8 cellular contexts compared by ENCODE assay signal in the genomic region with DNA sequence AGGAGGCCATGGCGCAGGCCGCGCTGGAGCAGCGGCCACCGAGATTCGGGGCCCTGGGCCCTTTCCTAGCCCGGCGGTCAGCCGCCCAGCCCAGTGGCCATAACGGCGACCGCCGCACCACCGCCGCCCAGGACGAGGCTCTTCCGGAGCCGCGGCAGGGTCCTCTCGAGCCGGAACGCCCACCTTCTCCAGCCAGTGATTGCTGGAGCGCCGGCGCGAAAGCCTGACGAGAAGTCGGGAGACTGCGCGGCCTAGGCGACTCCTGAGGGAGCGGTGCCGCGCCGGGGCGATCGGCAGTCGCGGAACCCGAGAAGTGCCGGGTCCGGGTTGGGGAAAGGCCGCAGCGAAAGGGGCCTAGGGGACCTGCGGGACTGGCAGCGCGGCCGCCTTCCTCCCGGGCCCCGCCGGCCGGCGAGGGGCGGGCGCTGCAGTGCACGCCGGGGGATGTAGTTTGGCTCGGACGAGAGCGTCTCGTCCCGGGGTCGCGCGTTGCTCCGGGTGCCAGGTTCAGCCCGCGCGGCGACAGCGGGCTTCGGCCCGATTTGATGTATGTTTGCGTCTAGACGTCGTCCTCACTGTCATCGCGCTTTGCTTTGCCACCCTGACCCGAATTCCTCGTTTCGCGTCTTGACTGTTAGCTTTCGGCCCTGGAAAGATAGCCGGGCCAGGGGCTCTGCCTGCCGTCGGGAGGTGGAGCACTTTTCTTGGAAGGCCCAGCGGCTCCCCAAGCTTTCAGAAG. TPM values are rescaled to one million over a fixed set of nuclear protein-coding genes. Genes with fewer than 3 reads are reported as not detected.
DNase-seq lines count a peak whose midpoint lies in the region; ATAC-seq, FAIRE-seq and TF ChIP-seq lines count a peak whose summit lies in the region.

Gene VTI1B (minus strand): TSS at position 153 of the 739 bp plus-strand sequence. CDS start 143 bp downstream, at position 10.

- peak within 1 kb of the TSS; percentile 99 for H3K27ac ChIP-seq in psoas muscle

- H3K27me3 ChIP-seq in psoas muscle (ENCODE audit: insufficient read depth in 3 of 3, low read length in 2 of 3) = no peaks in the 10 kb centered on the region

- no peaks in the 10 kb centered on the region for H3K36me3 Mint-ChIP-seq in T-helper 17 cell (ENCODE audit: low read depth)

- no peaks in the 10 kb centered on the region for H3K27me3 Mint-ChIP-seq in T-helper 17 cell

- H3K9me3 ChIP-seq in T-helper 17 cell (ENCODE audit: control insufficient read depth, low read length, poor library complexity, severe bottlenecking) (no peaks in the 10 kb centered on the region), psoas muscle (no peaks in the 10 kb centered on the region)

- H3K4me1 ChIP-seq in psoas muscle = peaks cover 31% of the 10 kb centered on the region

- ATAC-seq in GM18499 (IDR thresholded peaks at IDR 0.05; ENCODE audit: insufficient read depth, unreplicated experiment) = peak; percentile 46
- ATAC-seq in HG02870 (IDR thresholded peaks at IDR 0.05; ENCODE audit: unreplicated experiment) = peak; percentile 77
- peak; percentile 94 for ATAC-seq in T-helper 17 cell
- peak; percentile 98 for ATAC-seq in left ventricle myocardium superior
- ATAC-seq in psoas muscle = peak; percentile 96 to 97 (median 96)

- peaks cover 0 to 10% of the 10 kb centered on the region in 2 donors for H3K36me3 ChIP-seq in psoas muscle (ENCODE audit: insufficient read depth in 1 of 2, low read depth in 1 of 2)

- WGBS in psoas muscle, 3 donors = 0% methylated on average over 66 to 87 of the region's 87 CpGs

- peak within 1 kb of the TSS; percentile 95 for H3K4me3 Mint-ChIP-seq in T-helper 17 cell

- TF ChIP-seq CTCF in psoas muscle (IDR thresholded peaks at IDR 0.05) = no peak

- peaks cover 33% of the 10 kb centered on the region for H3K4me1 Mint-ChIP-seq in T-helper 17 cell

- peak; percentile 95 for FAIRE-seq in urothelium cell line (lab: Jason Lieb, UNC)

- DNase-seq in NCI-H146 treated with DMSO at 0.1 percent for 48 hours (lab: John Stamatoyannopoulos, UW; ENCODE audit: unreplicated experiment) = peak; percentile 41
- peak; percentile 65 to 69 (median 68) for DNase-seq in T-helper 17 cell
- peak; percentile 55 for DNase-seq in amniotic stem cell (lab: John Stamatoyannopoulos, UW)
- peak; percentile 89 for DNase-seq in left ventricle myocardium superior
- peak; percentile 85 to 93 for DNase-seq in psoas muscle
- DNase-seq in urothelium cell line (ENCODE audit: low spot score) = peak; percentile 98

- H3K4me3 ChIP-seq in psoas muscle = peak within 1 kb of the TSS; percentile 97

- intact Hi-C loops in left ventricle myocardium superior (cut with micrococcal nuclease) = no loop called here
- intact Hi-C loops in psoas muscle (cut with DNase I) = no loop called here

- H3K27ac Mint-ChIP-seq in T-helper 17 cell = peak within 1 kb of the TSS; percentile 93

RNA-seq across cellular contexts. Expression of gene VTI1B, which starts in this region (rescaled TPM):
- total RNA-seq in T-helper 17 cell (10 to 100 TPM; 41.2 to 48.1 TPM), left ventricle myocardium superior (133 TPM), psoas muscle (100 to 1,000 TPM in 1 of 4 donors, 10 to 100 TPM in 3; 86.9 to 110 (median 91.5) TPM)
- 10 to 100 TPM; 61.3 to 96.5 (median 72.1) TPM for polyA plus RNA-seq in psoas muscle

Comparison
In these comparisons a context has a peak if more than half of its experiments do, and no peak if none do; other contexts are left out.
1. Peak in every context shown above with its lines: DNase-seq, ATAC-seq, H3K4me3 ChIP-seq and H3K27ac ChIP-seq.
2. ATAC-seq: peak in every context shown above with its lines; median percentile 98 in left ventricle myocardium superior; 96 in psoas muscle; 94 in T-helper 17 cell; 77 in HG02870; 46 in GM18499.
3. DNase-seq: peak in every context shown above with its lines; median percentile 98 in urothelium cell line; 89 in left ventricle myocardium superior; 89 in psoas muscle; 68 in T-helper 17 cell; 55 in amniotic stem cell; 41 in NCI-H146 treated with DMSO at 0.1 percent for 48 hours.